In the genomic region with DNA sequence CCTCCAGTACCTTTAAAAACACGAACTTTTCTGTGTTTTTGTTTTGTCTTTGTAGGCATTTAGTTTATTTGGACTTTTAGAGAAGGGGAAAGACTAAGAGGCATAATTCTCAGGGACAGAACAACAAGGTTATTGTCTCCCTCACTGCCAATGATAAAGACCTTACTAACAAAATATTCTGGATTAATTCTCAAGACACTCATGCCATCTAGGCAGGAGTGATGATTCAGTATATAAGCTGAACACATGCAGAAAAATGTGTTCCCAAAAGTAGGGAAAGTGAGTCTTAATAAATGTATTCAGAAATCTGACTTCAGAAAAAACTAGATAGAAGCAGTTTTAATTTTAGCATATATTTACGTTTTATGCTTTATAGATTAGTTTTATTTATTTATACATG, we compare ENCODE assay signal across 21 cellular contexts. TPM values are rescaled to one million over a fixed set of nuclear protein-coding genes. Genes with fewer than 3 reads are reported as not detected.
DNase-seq lines count a peak whose midpoint lies in the region; ATAC-seq and TF ChIP-seq lines count a peak whose summit lies in the region.
"Had no signal": no experiment of that assay in that cellular context is flagged by ENCODE, and none has a peak within 500 bp of the region (broad histone marks: within the 10 kb centered on the region; RNA-seq: fewer than 3 reads in every experiment).

No MANE protein-coding gene starts in this region.

- no peak for TF ChIP-seq CTCF in IMR-90 (conservative IDR thresholded peaks at IDR 0.05; ENCODE audit: low read depth, low read length)
- no peak for TF ChIP-seq CTCF in esophagus muscularis mucosa (IDR thresholded peaks at IDR 0.05)
- no peak for TF ChIP-seq CTCF in tibial artery (IDR thresholded peaks at IDR 0.05)

- H4K8ac ChIP-seq in IMR-90 (ENCODE audit: low read depth in 2 of 2, low read length in 2 of 2), result no peak overlapping the region

- H2BK15ac ChIP-seq in IMR-90 (ENCODE audit: low read depth, low read length), result no peak overlapping the region

- BruUV-seq in IMR-90 (replicated peaks; lab: Mats Ljungman, UMichigan), result no TSS peak

- DNase-seq in IMR-90 (peak; percentile 51), esophagus muscularis mucosa (ENCODE audit: extremely low spot score) (no peak), pons (ENCODE audit: low spot score) (peak; percentile 26), tibial artery (no peak), NCI-H2107 (lab: John Stamatoyannopoulos, UW) (no peak), 8988T (no peak), MG63 (no peak)
- DNase-seq: AML-193; CD4-positive, alpha-beta T cell; DMS153; DMS79; GDM1; HFFc6; KG1 had no signal

- H2BK120ac ChIP-seq in IMR-90 (ENCODE audit: low read depth, low read length), result no peak overlapping the region

- no peak overlapping the region for H3K23ac ChIP-seq in IMR-90 (ENCODE audit: low read depth, low read length)

- peaks cover 8% of the 10 kb centered on the region for H3K9me1 ChIP-seq in IMR-90 (ENCODE audit: insufficient read depth, low read length)

- POLR2A ChIA-PET in IMR-90 (lab: Charles Lee; ENCODE audit: unreplicated experiment), result no interaction called here

- H4K91ac ChIP-seq in IMR-90 (ENCODE audit: insufficient read depth, low read depth, low read length), result no peak overlapping the region

- intact Hi-C loops in IMR-90 (cut with micrococcal nuclease), result no loop called here
- intact Hi-C loops in esophagus muscularis mucosa (cut with DNase I), result loop anchor here (5.0 kb wide), 1 partner anchor 118 kb away; no protein-coding TSS in a partner anchor
- intact Hi-C loops in tibial artery (cut with DNase I; ENCODE audit: low total_unique reads), result no loop called here

- H3K9me3 ChIP-seq in IMR-90 (ENCODE audit: control insufficient read depth, insufficient read depth, low read length) (no peaks in the 10 kb centered on the region), esophagus muscularis mucosa (no peaks in the 10 kb centered on the region), tibial artery (no peaks in the 10 kb centered on the region), MG63 (no peaks in the 10 kb centered on the region)
- H3K9me3 ChIP-seq: A549 had no signal

- no peak overlapping the region for H3K4me3 ChIP-seq in IMR-90 (ENCODE audit: insufficient read depth, low read depth, low read length)
- H3K4me3 ChIP-seq in esophagus muscularis mucosa, result no peak overlapping the region
- H3K4me3 ChIP-seq in tibial artery, result no peak overlapping the region
- H3K4me3 ChIP-seq in MG63, result no peak overlapping the region
- H3K4me3 ChIP-seq: A549 had no signal

- no peak overlapping the region for H3K4ac ChIP-seq in IMR-90 (ENCODE audit: low read depth, low read length)

- WGBS in IMR-90 (ENCODE audit: extremely low coverage in 2 of 2, insufficient read length in 1 of 2), 2 experiments, result no CpG with 5 or more reads among the region's 2 CpGs
- WGBS in esophagus muscularis mucosa, result 77% methylated on average over 2 of the region's 2 CpGs

- H4K5ac ChIP-seq in IMR-90 (ENCODE audit: low read depth, low read length), result no peak overlapping the region

- no peak overlapping the region for H3K14ac ChIP-seq in IMR-90 (replicated peaks; ENCODE audit: low read depth, low read length)

- TF ChIP-seq RAD21 in IMR-90 (IDR thresholded peaks at IDR 0.05; ENCODE audit: low read length), result no peak

- no peak for TF ChIP-seq EP300 in esophagus muscularis mucosa (IDR thresholded peaks at IDR 0.05)

- H3K27ac ChIP-seq in IMR-90 (ENCODE audit: insufficient read depth, low read length), result no peak overlapping the region
- H3K27ac ChIP-seq in esophagus muscularis mucosa (replicated peaks in 1 of 4), result peak overlapping the region in 3 of 4 donors; percentile 72 to 80 (median 75)
- H3K27ac ChIP-seq in tibial artery, result peak overlapping the region; percentile 75 to 91
- H3K27ac ChIP-seq: A549, C4-2B had no signal

- no peak overlapping the region for H2BK5ac ChIP-seq in IMR-90 (ENCODE audit: low read depth, low read length, poor library complexity, severe bottlenecking)

- no peak overlapping the region for H3K4me2 ChIP-seq in IMR-90 (ENCODE audit: low read depth, low read length)
- H3K4me2 ChIP-seq: A549 had no signal

- TF ChIP-seq POLR2A in IMR-90 (IDR thresholded peaks at IDR 0.05; ENCODE audit: low read depth, low read length) (no peak), esophagus muscularis mucosa (IDR thresholded peaks at IDR 0.05; ENCODE audit: low read depth) (no peak)

- no peaks in the 10 kb centered on the region for H3K36me3 ChIP-seq in IMR-90 (ENCODE audit: control insufficient read depth, insufficient read depth, low read length)
- no peaks in the 10 kb centered on the region for H3K36me3 ChIP-seq in esophagus muscularis mucosa
- H3K36me3 ChIP-seq in tibial artery, result no peaks in the 10 kb centered on the region
- no peaks in the 10 kb centered on the region for H3K36me3 ChIP-seq in MG63

- in situ Hi-C loops in IMR-90 (cut with MboI; ENCODE audit: low sequenced_read_pairs), result no loop called here

- H2AK5ac ChIP-seq in IMR-90 (ENCODE audit: low read depth, low read length), result no peak overlapping the region

- H2AFZ ChIP-seq in IMR-90 (replicated peaks; ENCODE audit: low read length, poor library complexity), result no peak overlapping the region

- dilution Hi-C loops in IMR-90 (cut with HindIII; ENCODE audit: low sequenced_read_pairs, unreplicated experiment), result no loop called here

- ATAC-seq in IMR-90 (ENCODE audit: low read depth), result no peak; the same call in 1 of the 2 replicates
- ATAC-seq in HG02938 (IDR thresholded peaks at IDR 0.05; ENCODE audit: unreplicated experiment), result no peak
- ATAC-seq: A549, HCT116, HepG2 had no signal

- no peaks in the 10 kb centered on the region for H4K20me1 ChIP-seq in IMR-90 (ENCODE audit: insufficient read depth, low read length)

- no peak overlapping the region for H2AK9ac ChIP-seq in IMR-90 (replicated peaks; ENCODE audit: low read depth, low read length, poor library complexity)

- no peak overlapping the region for H3K9ac ChIP-seq in IMR-90 (ENCODE audit: low read depth, low read length)

- H3K56ac ChIP-seq in IMR-90 (ENCODE audit: extremely low read depth, insufficient read depth, low read length), result no peak overlapping the region

- CTCF ChIA-PET in IMR-90 (lab: Yijun Ruan, JAX), result no interaction called here

- H3K79me1 ChIP-seq in IMR-90 (ENCODE audit: low read depth in 1 of 2, low read length in 2 of 2), result peaks cover 0 to 6% of the 10 kb centered on the region in 2 experiments; a peak in 2 of 4 replicates

- H3K27me3 ChIP-seq in IMR-90 (ENCODE audit: control insufficient read depth, insufficient read depth, low read length), result no peaks in the 10 kb centered on the region
- no peaks in the 10 kb centered on the region for H3K27me3 ChIP-seq in esophagus muscularis mucosa
- H3K27me3 ChIP-seq in tibial artery, result no peaks in the 10 kb centered on the region
- no peaks in the 10 kb centered on the region for H3K27me3 ChIP-seq in MG63

- H2BK20ac ChIP-seq in IMR-90 (ENCODE audit: low read depth, low read length), result no peak overlapping the region

- peaks cover 12% of the 10 kb centered on the region for H3K4me1 ChIP-seq in IMR-90 (ENCODE audit: control insufficient read depth, insufficient read depth, low read length)
- peaks cover 17 to 73% (median 62%) of the 10 kb centered on the region in 4 donors for H3K4me1 ChIP-seq in esophagus muscularis mucosa
- peaks cover 0 to 63% (median 26%) of the 10 kb centered on the region in 4 donors for H3K4me1 ChIP-seq in tibial artery
- H3K4me1 ChIP-seq: A549 had no signal

- no peak overlapping the region for H3K18ac ChIP-seq in IMR-90 (ENCODE audit: low read depth, low read length)

TF ChIP-seq in IMR-90, 13 proteins besides CTCF, POLR2A, EP300 and RAD21 (continues in another document):
- TF ChIP-seq NFE2L2 (IDR thresholded peaks at IDR 0.05; ENCODE audit: low read depth, low read length) (no peak), CEBPB (IDR thresholded peaks at IDR 0.05; ENCODE audit: low read depth, low read length) (no peak), RFX5 (IDR thresholded peaks at IDR 0.05; ENCODE audit: low read depth, low read length) (no peak), RCOR1 (IDR thresholded peaks at IDR 0.05; ENCODE audit: insufficient replicate concordance, low read length) (no peak), FOS (IDR thresholded peaks at IDR 0.05; ENCODE audit: low read depth, low read length) (no peak), BHLHE40 (IDR thresholded peaks at IDR 0.05; ENCODE audit: low read depth, low read length) (no peak), CHD1 (IDR thresholded peaks at IDR 0.05; ENCODE audit: low read depth, low read length) (no peak), MAZ (IDR thresholded peaks at IDR 0.05; ENCODE audit: borderline replicate concordance, low read depth, low read length) (no peak), MAFK (IDR thresholded peaks at IDR 0.05; ENCODE audit: low read depth, low read length) (no peak), SMC3 (IDR thresholded peaks at IDR 0.05; ENCODE audit: low read depth, low read length) (no peak)
- TF ChIP-seq, protein P1, sequence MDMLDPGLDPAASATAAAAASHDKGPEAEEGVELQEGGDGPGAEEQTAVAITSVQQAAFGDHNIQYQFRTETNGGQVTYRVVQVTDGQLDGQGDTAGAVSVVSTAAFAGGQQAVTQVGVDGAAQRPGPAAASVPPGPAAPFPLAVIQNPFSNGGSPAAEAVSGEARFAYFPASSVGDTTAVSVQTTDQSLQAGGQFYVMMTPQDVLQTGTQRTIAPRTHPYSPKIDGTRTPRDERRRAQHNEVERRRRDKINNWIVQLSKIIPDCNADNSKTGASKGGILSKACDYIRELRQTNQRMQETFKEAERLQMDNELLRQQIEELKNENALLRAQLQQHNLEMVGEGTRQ (IDR thresholded peaks at IDR 0.05; ENCODE audit: low read depth, low read length), result no peak

RNA-seq across cellular contexts. Expression of a gene that starts 17.4 kb away (rescaled TPM):
- total RNA-seq in IMR-90 (2012; rRNA removed) (under 0.01 and 0.28 TPM in 2 replicates), esophagus muscularis mucosa (10 to 100 TPM in 3 of 4 donors, 1 to 10 TPM in 1; 9.1 to 21.6 (median 14.5) TPM)
- 0.04 and 0.09 TPM in 2 replicates for polyA plus RNA-seq in IMR-90 (2012; rRNA removed)
- polyA plus RNA-seq in IMR-90 (2012; cell fraction: cytosol; rRNA removed), result 0.02 TPM in 1 of 2 replicates, not detected in the other
- polyA plus RNA-seq in IMR-90 (2012; cell fraction: nucleus; rRNA removed; ENCODE audit: low replicate concordance), result 0.05 TPM in 1 of 2 replicates, not detected in the other
- not detected in 2 replicates for total RNA-seq in MG63 (2014; rRNA removed; shearing (Covaris generic); ENCODE audit: low replicate concordance)
- total RNA-seq: CD4-positive, alpha-beta T cell; Daoy; H4; HepG2 had no signal
- polyA plus RNA-seq: A549, HepG2 had no signal

RNA-seq across cellular contexts. Expression of a gene that starts 36.1 kb away (rescaled TPM):
- total RNA-seq in IMR-90 (2012; rRNA removed), result under 0.01 and 0.36 TPM in 2 replicates
- 0.26 TPM in 2 replicates for polyA plus RNA-seq in IMR-90 (2012; rRNA removed)
- polyA plus RNA-seq in IMR-90 (2012; cell fraction: cytosol; rRNA removed), result 0.06 and 0.09 TPM in 2 replicates
- 0.08 and 0.50 TPM in 2 replicates for polyA plus RNA-seq in IMR-90 (2012; cell fraction: nucleus; rRNA removed; ENCODE audit: low replicate concordance)
- total RNA-seq in esophagus muscularis mucosa, result 10 to 100 TPM in 2 of 4 donors, 1 to 10 TPM in 2; 8.1 to 11.7 (median 9.8) TPM
- total RNA-seq in MG63 (2014; rRNA removed; shearing (Covaris generic); ENCODE audit: low replicate concordance), result 0.95 TPM in 1 of 2 replicates, not detected in the other
- total RNA-seq: CD4-positive, alpha-beta T cell; HepG2 had no signal

Comparison
In these comparisons a context has a peak if more than half of its experiments do, and no peak if none do; other contexts are left out.
1. DNase-seq: peak in IMR-90 (single experiment) and pons (single experiment); none in esophagus muscularis mucosa (single experiment), tibial artery (0 of 2), NCI-H2107 (single experiment), 8988T (single experiment) and MG63 (single experiment).